Comparison of ENCODE assay signal across 10 cellular contexts in the genomic region with DNA sequence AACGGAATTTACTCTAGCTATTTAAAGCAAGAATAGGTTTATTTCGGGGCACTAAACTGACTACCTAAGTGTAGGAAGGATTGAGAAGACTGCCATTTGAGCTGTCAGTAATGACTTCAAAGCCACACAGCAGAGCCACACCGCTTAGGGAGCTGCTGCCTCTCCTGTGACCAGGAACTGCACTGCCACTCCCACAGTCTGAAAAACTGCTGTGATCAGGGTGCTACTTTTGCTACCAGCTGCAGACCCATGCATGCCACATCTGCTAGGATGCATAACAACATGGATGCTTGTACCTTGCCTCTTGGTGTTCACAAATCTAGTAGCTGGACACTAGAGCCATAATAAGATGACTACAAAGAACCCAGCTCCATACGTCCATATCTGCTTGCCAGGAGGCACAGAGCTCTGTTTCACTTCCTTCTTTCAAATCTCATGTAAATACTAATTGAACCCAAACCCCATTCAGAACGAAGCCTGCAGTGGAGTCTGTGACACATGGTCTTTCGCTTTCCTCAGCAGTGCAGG. TPM values are rescaled to one million over a fixed set of nuclear protein-coding genes. Genes with fewer than 3 reads are reported as not detected.
A peak's percentile ranks its signal among the peaks of the same experiment; 100 is the strongest.
DNase-seq lines count a peak whose midpoint lies in the region; ATAC-seq and TF ChIP-seq lines count a peak whose summit lies in the region.
"Had no signal": no experiment of that assay in that cellular context is flagged by ENCODE, and none has a peak within 500 bp of the region (broad histone marks: within the 10 kb centered on the region; RNA-seq: fewer than 3 reads in every experiment).

No MANE protein-coding gene starts in this region.

- no peaks in the 10 kb centered on the region for H3K27me3 Mint-ChIP-seq in progenitor cell of endocrine pancreas
- H3K27me3 Mint-ChIP-seq in activated CD4-positive, alpha-beta memory T cell treated with anti-CD3 and anti-CD28 coated beads for 36 hours = peaks cover 38% of the 10 kb centered on the region

- no peak for TF ChIP-seq CTCF in NB4 (IDR thresholded peaks at IDR 0.05; ENCODE audit: low read depth, low read length)
- TF ChIP-seq CTCF in progenitor cell of endocrine pancreas (IDR thresholded peaks at IDR 0.05; ENCODE audit: unreplicated experiment) = no peak
- no peak for TF ChIP-seq CTCF in foreskin keratinocyte (conservative IDR thresholded peaks at IDR 0.05)

- intact Hi-C loops in activated CD4-positive, alpha-beta memory T cell treated with anti-CD3 and anti-CD28 coated beads for 36 hours (cut with micrococcal nuclease) = no loop called here

- DNase-seq in GM19238 (ENCODE audit: insufficient read length, low spot score) = peak; percentile 42
- DNase-seq in NB4 (ENCODE audit: low read depth) = peak; percentile 66
- DNase-seq in progenitor cell of endocrine pancreas (ENCODE audit: low spot score, unreplicated experiment) = no peak
- DNase-seq in activated naive CD4-positive, alpha-beta T cell treated with anti-CD3 and anti-CD28 coated beads, Interleukin-2, amount 50 U/mL, for 16 hours = no peak
- DNase-seq in foreskin keratinocyte = no peak
- no peak for DNase-seq in activated CD4-positive, alpha-beta memory T cell treated with anti-CD3 and anti-CD28 coated beads for 36 hours
- DNase-seq in AG20443 (ENCODE audit: low spot score) = no peak

- POLR2A ChIA-PET in activated CD4-positive, alpha-beta memory T cell treated with anti-CD3 and anti-CD28 coated beads for 36 hours (lab: Charles Lee) = no interaction called here

- peaks cover 6% of the 10 kb centered on the region for H3K4me1 ChIP-seq in foreskin keratinocyte

- peaks cover 1% of the 10 kb centered on the region for H3K36me3 Mint-ChIP-seq in progenitor cell of endocrine pancreas (ENCODE audit: insufficient read depth)
- H3K36me3 Mint-ChIP-seq in activated CD4-positive, alpha-beta memory T cell treated with anti-CD3 and anti-CD28 coated beads for 36 hours = no peaks in the 10 kb centered on the region

- peaks cover 16% of the 10 kb centered on the region for H3K4me1 Mint-ChIP-seq in progenitor cell of endocrine pancreas (ENCODE audit: low read depth)
- peaks cover 4% of the 10 kb centered on the region for H3K4me1 Mint-ChIP-seq in activated CD4-positive, alpha-beta memory T cell treated with anti-CD3 and anti-CD28 coated beads for 36 hours (ENCODE audit: low read depth)

- no peak for TF ChIP-seq POLR2A in NB4 (IDR thresholded peaks at IDR 0.05; ENCODE audit: extremely low read depth, insufficient read length)

- H3K4me3 Mint-ChIP-seq in progenitor cell of endocrine pancreas (ENCODE audit: low read depth) = peak overlapping the region; percentile 58
- no peak overlapping the region for H3K4me3 Mint-ChIP-seq in activated CD4-positive, alpha-beta memory T cell treated with anti-CD3 and anti-CD28 coated beads for 36 hours

- no peak overlapping the region for H3K27ac ChIP-seq in foreskin keratinocyte
- H3K27ac ChIP-seq: SK-N-MC had no signal

- no peak overlapping the region for H3K27ac Mint-ChIP-seq in progenitor cell of endocrine pancreas
- no peak overlapping the region for H3K27ac Mint-ChIP-seq in activated CD4-positive, alpha-beta memory T cell treated with anti-CD3 and anti-CD28 coated beads for 36 hours

- H3K4me3 ChIP-seq in NB4 (ENCODE audit: low read depth, low read length) = peak overlapping the region; percentile 41
- H3K4me3 ChIP-seq: SK-N-MC had no signal

- no peaks in the 10 kb centered on the region for H3K9me3 Mint-ChIP-seq in progenitor cell of endocrine pancreas (ENCODE audit: low read depth)
- no peaks in the 10 kb centered on the region for H3K9me3 Mint-ChIP-seq in activated CD4-positive, alpha-beta memory T cell treated with anti-CD3 and anti-CD28 coated beads for 36 hours

- ATAC-seq in HG02852 (IDR thresholded peaks at IDR 0.05; ENCODE audit: unreplicated experiment) = peak; percentile 82
- no peak for ATAC-seq in foreskin keratinocyte

- no peaks in the 10 kb centered on the region for H3K27me3 ChIP-seq in foreskin keratinocyte

- CTCF ChIA-PET in activated CD4-positive, alpha-beta memory T cell treated with anti-CD3 and anti-CD28 coated beads for 36 hours (lab: Charles Lee) = no interaction called here

RNA-seq across cellular contexts. Expression of a gene that starts 2.2 kb away (rescaled TPM):
- total RNA-seq in progenitor cell of endocrine pancreas (119 and 120 TPM in 2 replicates), foreskin keratinocyte (142 and 144 TPM in 2 replicates)
- polyA plus RNA-seq in foreskin keratinocyte = 28.0 and 35.4 TPM in 2 replicates
- total RNA-seq in activated CD4-positive, alpha-beta memory T cell treated with anti-CD3 and anti-CD28 coated beads for 36 hours = under 1 TPM; 0.19 to 0.31 TPM

RNA-seq across cellular contexts. Expression of a gene that starts 52.7 kb away (rescaled TPM):
- not detected in 2 replicates for total RNA-seq in progenitor cell of endocrine pancreas
- total RNA-seq in foreskin keratinocyte = 73.1 and 102 TPM in 2 replicates
- polyA plus RNA-seq in foreskin keratinocyte = 18.4 and 20.3 TPM in 2 replicates
- not detected for total RNA-seq in activated CD4-positive, alpha-beta memory T cell treated with anti-CD3 and anti-CD28 coated beads for 36 hours
- total RNA-seq: glomerular endothelial cell had no signal

Comparison
In these comparisons a context has a peak if more than half of its experiments do, and no peak if none do; other contexts are left out.
1. DNase-seq: peak in GM19238 (single experiment) and NB4 (single experiment); none in progenitor cell of endocrine pancreas (single experiment), activated naive CD4-positive, alpha-beta T cell treated with anti-CD3 and anti-CD28 coated beads, Interleukin-2, amount 50 U/mL, for 16 hours (single experiment), foreskin keratinocyte (0 of 2), activated CD4-positive, alpha-beta memory T cell treated with anti-CD3 and anti-CD28 coated beads for 36 hours (single experiment) and AG20443 (single experiment).
2. RNA of a gene that starts 2.2 kb away (total RNA-seq): 142 to 144 TPM in foreskin keratinocyte and 119 to 120 TPM in progenitor cell of endocrine pancreas; 0.19 to 0.31 TPM in activated CD4-positive, alpha-beta memory T cell treated with anti-CD3 and anti-CD28 coated beads for 36 hours; every median in the first group is over 10 times any median in the second.
3. RNA of a gene that starts 52.7 kb away (total RNA-seq): 73.1 to 102 TPM in foreskin keratinocyte; not detected in progenitor cell of endocrine pancreas and not detected in activated CD4-positive, alpha-beta memory T cell treated with anti-CD3 and anti-CD28 coated beads for 36 hours; every median in the first group is over 10 times any median in the second.